ENCODE assay signal across 37 cellular contexts in the genomic region with DNA sequence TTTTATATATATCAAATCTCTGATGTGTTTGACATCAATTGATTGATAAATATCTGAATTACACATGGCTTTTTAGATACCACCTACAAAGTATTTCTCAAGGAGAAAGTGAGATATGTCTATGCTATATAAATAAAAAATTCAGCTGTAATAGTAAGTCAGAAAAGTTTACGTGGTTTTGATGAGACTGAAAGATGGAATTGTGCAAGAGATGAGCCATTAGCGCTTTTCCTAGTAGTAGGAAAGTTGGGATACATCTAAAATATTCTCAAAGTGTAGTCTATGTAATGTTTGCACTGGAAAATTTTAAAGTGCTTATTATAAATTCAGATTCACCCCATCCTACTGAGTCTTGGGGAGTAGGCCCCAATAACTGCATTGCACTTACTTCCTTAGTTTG. TPM values are rescaled to one million over a fixed set of nuclear protein-coding genes. Genes with fewer than 3 reads are reported as not detected.
"Had no signal": no experiment of that assay in that cellular context is flagged by ENCODE, and none has a peak within 500 bp of the region (broad histone marks: within the 10 kb centered on the region; RNA-seq: fewer than 3 reads in every experiment).

No MANE protein-coding gene starts in this region.

- H3K4me3 ChIP-seq: MG63 had no signal

- H3K27me3 ChIP-seq: MG63 had no signal

- H3K9me3 ChIP-seq: MG63 had no signal

- DNase-seq: Karpas-422, Kasumi-1, MG63, MM.1S, MV-4-11, NCI-H1048, NCI-H1092, NCI-H1092 treated with DMSO at 0.1 percent for 48 hours, NCI-H1105, NCI-H1105 treated with DMSO at 0.1 percent for 48 hours, NCI-H1417, NCI-H1417 treated with DMSO at 0.1 percent for 48 hours, NCI-H1436, NCI-H1436 treated with DMSO at 0.1 percent for 48 hours, NCI-H146, NCI-H1694, NCI-H1694 treated with DMSO at 0.1 percent for 48 hours, NCI-H187, NCI-H187 treated with DMSO at 0.1 percent for 48 hours, NCI-H1930, NCI-H2029, NCI-H2029 treated with DMSO at 0.1 percent for 48 hours, NCI-H2081, NCI-H2081 treated with DMSO at 0.1 percent for 48 hours, NCI-H2107, NCI-H2171, NCI-H2171 treated with DMSO at 0.1 percent for 48 hours, NCI-H2227 treated with DMSO at 0.1 percent for 48 hours, NCI-H226, NCI-H345, NCI-H446, NCI-H446 treated with DMSO at 0.1 percent for 48 hours, NCI-H510A, NCI-H510A treated with DMSO at 0.1 percent for 48 hours, NCI-H524, NCI-H524 treated with DMSO at 0.1 percent for 48 hours had no signal

- H3K36me3 ChIP-seq: MG63 had no signal

RNA-seq across cellular contexts. Expression of gene SGIP1, which starts 49.1 kb away (rescaled TPM):
- total RNA-seq: MCF 10A had no signal
